8 cellular contexts compared by ENCODE assay signal in genomic region chr9:12775963-12776774, GRCh38. TPM values are rescaled to one million over a fixed set of nuclear protein-coding genes. Genes with fewer than 3 reads are reported as not detected.
DNase-seq lines count a peak whose midpoint lies in the region; ATAC-seq and TF ChIP-seq lines count a peak whose summit lies in the region.

No MANE protein-coding gene starts in this region.

- H3K4me3 ChIP-seq in neuron (ENCODE audit: low read length) = peak overlapping the region; percentile 67

- DNase-seq in activated naive CD4-positive, alpha-beta T cell treated with anti-CD3 and anti-CD28 coated beads for 36 hours = peak; percentile 8
- DNase-seq in activated naive CD4-positive, alpha-beta T cell treated with anti-CD3 and anti-CD28 coated beads, Interleukin-2, amount 50 U/mL, for 16 hours = no peak
- DNase-seq in NCI-H2107 (lab: John Stamatoyannopoulos, UW) = peak; percentile 13
- peak; percentile 79 for DNase-seq in WTC11 (ENCODE audit: low spot score)
- peak; percentile 82 for DNase-seq in glomerular visceral epithelial cell (ENCODE audit: extremely low spot score)
- no peak for DNase-seq in SIG-M5 treated with dmso at 0.1 percent for 504 hours (lab: John Stamatoyannopoulos, UW; ENCODE audit: unreplicated experiment)

- no peaks in the 10 kb centered on the region for H3K9me3 ChIP-seq in neuron (ENCODE audit: low read length)

- ATAC-seq in HG02981 (IDR thresholded peaks at IDR 0.05; ENCODE audit: unreplicated experiment) = peak; percentile 68
- peak; percentile 90 for ATAC-seq in WTC11

- H3K4me1 Mint-ChIP-seq in activated naive CD4-positive, alpha-beta T cell treated with anti-CD3 and anti-CD28 coated beads for 36 hours (ENCODE audit: low read depth) = peaks cover 5% of the 10 kb centered on the region
- peaks cover 8% of the 10 kb centered on the region; the same call in 1 of the 2 replicates for H3K4me1 Mint-ChIP-seq in WTC11

- H3K27ac Mint-ChIP-seq in activated naive CD4-positive, alpha-beta T cell treated with anti-CD3 and anti-CD28 coated beads for 36 hours = no peak overlapping the region
- no peak overlapping the region for H3K27ac Mint-ChIP-seq in WTC11

- peaks cover 23% of the 10 kb centered on the region for H3K27me3 Mint-ChIP-seq in activated naive CD4-positive, alpha-beta T cell treated with anti-CD3 and anti-CD28 coated beads for 36 hours (ENCODE audit: low read depth)
- H3K27me3 Mint-ChIP-seq in WTC11 (ENCODE audit: low read depth) = peaks cover 17% of the 10 kb centered on the region

- peaks cover 2% of the 10 kb centered on the region for H3K36me3 Mint-ChIP-seq in activated naive CD4-positive, alpha-beta T cell treated with anti-CD3 and anti-CD28 coated beads for 36 hours (ENCODE audit: low read depth)
- no peaks in the 10 kb centered on the region for H3K36me3 Mint-ChIP-seq in WTC11

- intact Hi-C loops in activated naive CD4-positive, alpha-beta T cell treated with anti-CD3 and anti-CD28 coated beads for 36 hours (cut with micrococcal nuclease) = no loop called here

- POLR2A ChIA-PET in WTC11 (lab: Charles Lee) = interaction anchor here (0.7 kb wide), 2 partner anchors 108 to 136 kb away, joined by 3 read pairs; no protein-coding TSS in a partner anchor

- no peak overlapping the region for H3K4me3 Mint-ChIP-seq in activated naive CD4-positive, alpha-beta T cell treated with anti-CD3 and anti-CD28 coated beads for 36 hours
- peak overlapping the region; percentile 89 for H3K4me3 Mint-ChIP-seq in WTC11

- H3K27me3 ChIP-seq in neuron (ENCODE audit: insufficient read depth, low read length) = no peaks in the 10 kb centered on the region

- H3K36me3 ChIP-seq in neuron (ENCODE audit: insufficient read depth, low read length) = no peaks in the 10 kb centered on the region

- CTCF ChIA-PET in activated naive CD4-positive, alpha-beta T cell treated with anti-CD3 and anti-CD28 coated beads for 36 hours (lab: Charles Lee) = interaction anchor here (0.6 kb wide), 1 partner anchor 38 kb away, joined by 5 read pairs; no protein-coding TSS in a partner anchor
- CTCF ChIA-PET in WTC11 (lab: Charles Lee) = interaction anchor here (0.7 to 3.2 kb wide), 15 partner anchors 9 to 312 kb away, joined by 3 to 50 read pairs (median 4); no protein-coding TSS in a partner anchor

- H3K4me1 ChIP-seq in neuron (ENCODE audit: insufficient read depth, low read length) = peaks cover 5% of the 10 kb centered on the region

- peaks cover 2% of the 10 kb centered on the region for H3K9me3 Mint-ChIP-seq in activated naive CD4-positive, alpha-beta T cell treated with anti-CD3 and anti-CD28 coated beads for 36 hours
- no peaks in the 10 kb centered on the region for H3K9me3 Mint-ChIP-seq in WTC11

- H2AFZ ChIP-seq in neuron (ENCODE audit: low read depth, low read length) = peak overlapping the region; percentile 88

- no peak for TF ChIP-seq CTCF in WTC11 (IDR thresholded peaks at IDR 0.05)

TF ChIP-seq in WTC11, 78 proteins besides CTCF, POLR2A, EP300 and RAD21:
- TF ChIP-seq FOXK1 (CRISPR knock-in tag; IDR thresholded peaks at IDR 0.05) = peak; percentile 53; the same call in 1 of the 2 replicates
- no peak for TF ChIP-seq KAT7 (CRISPR knock-in tag; IDR thresholded peaks at IDR 0.05; ENCODE audit: borderline replicate concordance)
- no peak for TF ChIP-seq MXD4 (CRISPR knock-in tag; IDR thresholded peaks at IDR 0.05; ENCODE audit: borderline replicate concordance)
- TF ChIP-seq ETV6 (CRISPR knock-in tag; IDR thresholded peaks at IDR 0.05) = no peak
- TF ChIP-seq FOXP4 (CRISPR knock-in tag; IDR thresholded peaks at IDR 0.05) = peak; percentile 39; the same call in 1 of the 2 replicates
- TF ChIP-seq NFE2L1 (CRISPR knock-in tag; IDR thresholded peaks at IDR 0.05) = 0 out of 2 replicates have a peak, but pooled peaks have one; percentile 44
- peak; percentile 60 for TF ChIP-seq GABPB1 (CRISPR knock-in tag; IDR thresholded peaks at IDR 0.05)
- TF ChIP-seq EMX1 (CRISPR knock-in tag; IDR thresholded peaks at IDR 0.05) = no peak
- peak; percentile 44 for TF ChIP-seq MAX (CRISPR knock-in tag; IDR thresholded peaks at IDR 0.05)
- no peak for TF ChIP-seq ZMAT4 (CRISPR knock-in tag; IDR thresholded peaks at IDR 0.05)
- TF ChIP-seq ATF1 (CRISPR knock-in tag; IDR thresholded peaks at IDR 0.05) = no peak
- peak; percentile 89 for TF ChIP-seq ZNF263 (CRISPR knock-in tag; IDR thresholded peaks at IDR 0.05; ENCODE audit: low read depth)
- TF ChIP-seq ATF2 (CRISPR knock-in tag; IDR thresholded peaks at IDR 0.05; ENCODE audit: borderline replicate concordance, low read depth) = no peak
TF ChIP-seq in WTC11: peak in this region for 6.

RNA-seq across cellular contexts. Expression of gene LURAP1L, which starts 1.3 kb away (rescaled TPM):
- not detected for total RNA-seq in activated naive CD4-positive, alpha-beta T cell treated with anti-CD3 and anti-CD28 coated beads for 36 hours
- 1.2 to 1.7 TPM (median 1.3 TPM) in 3 replicates for total RNA-seq in WTC11 (2021)

Comparison
In these comparisons a context has a peak if more than half of its experiments do, and no peak if none do; other contexts are left out.
1. DNase-seq: peak in activated naive CD4-positive, alpha-beta T cell treated with anti-CD3 and anti-CD28 coated beads for 36 hours (single experiment), NCI-H2107 (single experiment), WTC11 (single experiment) and glomerular visceral epithelial cell (single experiment); none in activated naive CD4-positive, alpha-beta T cell treated with anti-CD3 and anti-CD28 coated beads, Interleukin-2, amount 50 U/mL, for 16 hours (single experiment) and SIG-M5 treated with dmso at 0.1 percent for 504 hours (single experiment).